ENCODE assay signal across 18 cellular contexts in genomic region chr1:39034114-39034654, GRCh38. TPM values are rescaled to one million over a fixed set of nuclear protein-coding genes. Genes with fewer than 3 reads are reported as not detected.
DNase-seq lines count a peak whose midpoint lies in the region; ATAC-seq and TF ChIP-seq lines count a peak whose summit lies in the region.
"Had no signal": no experiment of that assay in that cellular context is flagged by ENCODE, and none has a peak within 500 bp of the region (broad histone marks: within the 10 kb centered on the region; RNA-seq: fewer than 3 reads in every experiment).

No MANE protein-coding gene starts in this region.

- WGBS in tibial nerve, 2 donors: 71 to 73% methylated on average over 6 of the region's 6 CpGs

- peaks cover 2 to 96% (median 7%) of the 10 kb centered on the region in 3 donors for H3K36me3 ChIP-seq in tibial nerve

- CTCF ChIA-PET in activated CD4-positive, alpha-beta T cell treated with anti-CD3 and anti-CD28 coated beads for 36 hours (lab: Charles Lee): no interaction called here

- H3K9me3 Mint-ChIP-seq in activated CD4-positive, alpha-beta T cell treated with anti-CD3 and anti-CD28 coated beads for 36 hours (ENCODE audit: low read depth): no peaks in the 10 kb centered on the region
- H3K9me3 Mint-ChIP-seq in CD14-positive monocyte (peaks cover 0 to 2% (median 0%) of the 10 kb centered on the region in 7 donors), memory B cell (no peaks in the 10 kb centered on the region)
- no peaks in the 10 kb centered on the region for H3K9me3 Mint-ChIP-seq in activated T-helper 17 cell treated with anti-CD3 and anti-CD28 coated beads, Interleukin-2, amount 50 U/mL, for 72 hours

- peaks cover 0 to 22% (median 0%) of the 10 kb centered on the region in 4 donors for H3K4me1 ChIP-seq in tibial nerve

- no peak overlapping the region for H3K27ac ChIP-seq in tibial nerve
- H3K27ac ChIP-seq: 22Rv1, VCaP had no signal

- peak overlapping the region; percentile 86 for H3K27ac Mint-ChIP-seq in activated CD4-positive, alpha-beta T cell treated with anti-CD3 and anti-CD28 coated beads for 36 hours
- H3K27ac Mint-ChIP-seq in CD14-positive monocyte (peak overlapping the region in 4 of 7 donors; percentile 32 to 70 (median 53)), memory B cell (peak overlapping the region; percentile 48)
- H3K27ac Mint-ChIP-seq in activated T-helper 17 cell treated with anti-CD3 and anti-CD28 coated beads, Interleukin-2, amount 50 U/mL, for 72 hours: peak overlapping the region; percentile 94
- H3K27ac Mint-ChIP-seq: B cell had no signal

- TF ChIP-seq EP300 in tibial nerve (IDR thresholded peaks at IDR 0.05): no peak

- ATAC-seq in activated CD4-positive, alpha-beta T cell treated with anti-CD3 and anti-CD28 coated beads for 36 hours: peak; percentile 13
- ATAC-seq in activated T-helper 17 cell treated with anti-CD3 and anti-CD28 coated beads, Interleukin-2, amount 50 U/mL, for 72 hours (replicated peaks): no peak
- ATAC-seq in memory B cell (ENCODE audit: low read depth): no peak
- ATAC-seq in HG02588 (IDR thresholded peaks at IDR 0.05; ENCODE audit: unreplicated experiment): no peak

- no peak for TF ChIP-seq POLR2A in tibial nerve (IDR thresholded peaks at IDR 0.05)

- peak overlapping the region; percentile 59 for H3K4me3 Mint-ChIP-seq in activated CD4-positive, alpha-beta T cell treated with anti-CD3 and anti-CD28 coated beads for 36 hours
- H3K4me3 Mint-ChIP-seq in CD14-positive monocyte (no peak overlapping the region), memory B cell (no peak overlapping the region)
- peak overlapping the region; percentile 85 for H3K4me3 Mint-ChIP-seq in activated T-helper 17 cell treated with anti-CD3 and anti-CD28 coated beads, Interleukin-2, amount 50 U/mL, for 72 hours
- H3K4me3 Mint-ChIP-seq: B cell had no signal

- POLR2A ChIA-PET in activated CD4-positive, alpha-beta T cell treated with anti-CD3 and anti-CD28 coated beads for 36 hours (lab: Charles Lee): no interaction called here

- TF ChIP-seq CTCF in CD14-positive monocyte (IDR thresholded peaks at IDR 0.05) (no peak), tibial nerve (IDR thresholded peaks at IDR 0.05) (no peak)

- intact Hi-C loops in activated CD4-positive, alpha-beta T cell treated with anti-CD3 and anti-CD28 coated beads for 36 hours (cut with DNase I, micrococcal nuclease): loop anchor here in 1 of 2 experiments (1.0 kb wide), 1 partner anchor 8 kb away; the partner anchor contains the start of gene NDUFS5
- intact Hi-C loops in CD14-positive monocyte (cut with micrococcal nuclease): no loop called here

- H3K27me3 Mint-ChIP-seq in activated CD4-positive, alpha-beta T cell treated with anti-CD3 and anti-CD28 coated beads for 36 hours: no peaks in the 10 kb centered on the region
- no peaks in the 10 kb centered on the region for H3K27me3 Mint-ChIP-seq in CD14-positive monocyte (ENCODE audit: low read depth in 3 of 3)
- no peaks in the 10 kb centered on the region for H3K27me3 Mint-ChIP-seq in activated T-helper 17 cell treated with anti-CD3 and anti-CD28 coated beads, Interleukin-2, amount 50 U/mL, for 72 hours
- H3K27me3 Mint-ChIP-seq in memory B cell: no peaks in the 10 kb centered on the region
- H3K27me3 Mint-ChIP-seq: B cell had no signal

- H3K27me3 ChIP-seq in tibial nerve: no peaks in the 10 kb centered on the region

- no peak for DNase-seq in activated CD4-positive, alpha-beta T cell treated with anti-CD3 and anti-CD28 coated beads for 36 hours
- DNase-seq in activated CD4-positive, alpha-beta T cell treated with anti-CD3 and anti-CD28 coated beads, Interleukin-2, amount 50 U/mL, for 1 hour: no peak
- DNase-seq in CD14-positive monocyte (ENCODE audit: low spot score): no peak
- DNase-seq in memory B cell (ENCODE audit: low spot score in 2 of 2): no peak
- no peak for DNase-seq in tibial nerve (ENCODE audit: low spot score in 2 of 2)
- no peak for DNase-seq in COR-L47 (lab: John Stamatoyannopoulos, UW)
- DNase-seq: amniotic stem cell; DMS53; Kasumi-1; NCI-H1092 treated with DMSO at 0.1 percent for 48 hours; NCI-H2107; NCI-H524; stimulated activated CD4-positive, alpha-beta T cell treated with anti-CD3 and anti-CD28 coated beads, Interleukin-2, amount 100 ng/mL, for 48 hours had no signal

- H3K4me1 Mint-ChIP-seq in activated CD4-positive, alpha-beta T cell treated with anti-CD3 and anti-CD28 coated beads for 36 hours: peaks cover 47% of the 10 kb centered on the region
- H3K4me1 Mint-ChIP-seq in CD14-positive monocyte: peaks cover 4% of the 10 kb centered on the region
- H3K4me1 Mint-ChIP-seq in activated T-helper 17 cell treated with anti-CD3 and anti-CD28 coated beads, Interleukin-2, amount 50 U/mL, for 72 hours: peaks cover 27% of the 10 kb centered on the region
- peaks cover 7% of the 10 kb centered on the region for H3K4me1 Mint-ChIP-seq in memory B cell

- H3K4me3 ChIP-seq in tibial nerve: no peak overlapping the region

- H3K36me3 Mint-ChIP-seq in activated CD4-positive, alpha-beta T cell treated with anti-CD3 and anti-CD28 coated beads for 36 hours (ENCODE audit: low read depth): peaks cover 68% of the 10 kb centered on the region
- peaks cover 48 to 80% of the 10 kb centered on the region in 2 donors for H3K36me3 Mint-ChIP-seq in CD14-positive monocyte
- peaks cover 89% of the 10 kb centered on the region for H3K36me3 Mint-ChIP-seq in activated T-helper 17 cell treated with anti-CD3 and anti-CD28 coated beads, Interleukin-2, amount 50 U/mL, for 72 hours (ENCODE audit: low read depth)
- H3K36me3 Mint-ChIP-seq in memory B cell: peaks cover 18% of the 10 kb centered on the region

- no peaks in the 10 kb centered on the region for H3K9me3 ChIP-seq in tibial nerve

RNA-seq across cellular contexts. Expression of gene NDUFS5, which starts 8.0 kb away (rescaled TPM):
- 100 to 1,000 TPM; 150 to 220 TPM for total RNA-seq in activated CD4-positive, alpha-beta T cell treated with anti-CD3 and anti-CD28 coated beads for 36 hours
- polyA plus RNA-seq in CD14-positive monocyte: 100 to 1,000 TPM; 393 to 463 TPM
- total RNA-seq in activated T-helper 17 cell treated with anti-CD3 and anti-CD28 coated beads, Interleukin-2, amount 50 U/mL, for 72 hours: 100 to 1,000 TPM; 114 to 199 TPM
- 100 to 1,000 TPM; 281 to 424 (median 345) TPM for total RNA-seq in tibial nerve

RNA-seq across cellular contexts. Expression of gene AKIRIN1, which starts 43.1 kb away (rescaled TPM):
- 10 to 100 TPM; 65.7 to 86.0 TPM for total RNA-seq in activated CD4-positive, alpha-beta T cell treated with anti-CD3 and anti-CD28 coated beads for 36 hours
- polyA plus RNA-seq in CD14-positive monocyte: 10 to 100 TPM; 60.8 to 61.0 TPM
- total RNA-seq in activated T-helper 17 cell treated with anti-CD3 and anti-CD28 coated beads, Interleukin-2, amount 50 U/mL, for 72 hours: 10 to 100 TPM; 52.2 to 54.1 TPM
- 10 to 100 TPM; 36.9 to 45.3 (median 41.8) TPM for total RNA-seq in tibial nerve

Comparison
In these comparisons a context has a peak if more than half of its experiments do, and no peak if none do; other contexts are left out.
1. H3K4me3 Mint-ChIP-seq: peak in activated CD4-positive, alpha-beta T cell treated with anti-CD3 and anti-CD28 coated beads for 36 hours (single experiment) and activated T-helper 17 cell treated with anti-CD3 and anti-CD28 coated beads, Interleukin-2, amount 50 U/mL, for 72 hours (single experiment); none in CD14-positive monocyte (0 of 2) and memory B cell (single experiment).
2. Peak in every context shown above with its lines, with median percentiles within 50 percentile points of each other: H3K27ac Mint-ChIP-seq.